18 cellular contexts compared by ENCODE assay signal in the genomic region with DNA sequence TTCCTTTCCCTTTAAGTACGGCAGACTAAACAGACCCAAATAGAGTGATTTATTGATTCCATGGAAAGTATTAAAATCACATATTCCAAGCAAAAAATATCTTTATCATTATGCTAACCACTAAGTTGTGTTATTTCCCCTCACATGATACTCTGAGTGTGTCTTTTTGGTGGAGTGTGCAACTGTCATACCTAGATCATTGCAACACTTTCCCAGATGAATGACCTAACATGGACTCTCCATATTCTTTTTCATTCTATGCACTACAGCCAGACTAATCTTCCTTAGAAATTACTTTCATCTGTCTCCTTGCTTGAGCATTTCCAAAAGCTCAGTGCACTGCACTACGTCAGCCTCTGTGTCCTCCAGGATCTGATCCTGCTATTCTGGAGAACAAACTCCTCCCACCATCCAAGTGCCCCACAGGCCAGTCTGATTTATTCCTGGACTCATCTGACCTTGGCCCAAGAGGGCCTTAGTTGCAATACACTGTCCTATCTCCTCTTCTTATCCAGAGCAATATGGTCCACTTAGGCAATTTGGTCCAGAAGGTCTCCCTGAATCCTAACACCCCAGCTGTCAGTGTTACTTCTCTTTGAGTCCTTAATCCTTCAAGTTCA.
"Had no signal": no experiment of that assay in that cellular context is flagged by ENCODE, and none has a peak within 500 bp of the region (broad histone marks: within the 10 kb centered on the region; RNA-seq: fewer than 3 reads in every experiment).

No MANE protein-coding gene starts in this region.

- ATAC-seq: activated naive CD4-positive, alpha-beta T cell treated with anti-CD3 and anti-CD28 coated beads, Interleukin-2, amount 50 U/mL, for 72 hours; gastrocnemius medialis; right lobe of liver; stimulated activated naive CD8-positive, alpha-beta T cell treated with anti-CD3 and anti-CD28 coated beads, Interleukin-15, amount 100 ng/mL, for 72 hours; T-helper 17 cell had no signal

- H3K9me3 ChIP-seq: gastrocnemius medialis, right lobe of liver, transverse colon had no signal

- H3K27ac ChIP-seq: gastrocnemius medialis, right lobe of liver, skin epidermis, transverse colon had no signal

- H3K27me3 ChIP-seq: gastrocnemius medialis, right lobe of liver, transverse colon had no signal

- H3K4me3 ChIP-seq: gastrocnemius medialis, right lobe of liver, skin epidermis, transverse colon had no signal

- H3K9me3 Mint-ChIP-seq: activated naive CD4-positive, alpha-beta T cell treated with anti-CD3 and anti-CD28 coated beads, Interleukin-2, amount 50 U/mL, for 72 hours; dendritic cell treated with granulocyte-macrophage colony-stimulating factor and Interleukin-4, amounts not matched to agents 40 ng/mL and 50 ng/mL, for 4 days; stimulated activated naive CD8-positive, alpha-beta T cell treated with anti-CD3 and anti-CD28 coated beads, Interleukin-15, amount 100 ng/mL, for 72 hours had no signal

- H3K27me3 Mint-ChIP-seq: dendritic cell treated with granulocyte-macrophage colony-stimulating factor and Interleukin-4, amounts not matched to agents 40 ng/mL and 50 ng/mL, for 4 days; T-helper 17 cell had no signal

- DNase-seq: activated CD4-positive, alpha-beta memory T cell treated with anti-CD3 and anti-CD28 coated beads, Interleukin-2, amount 10 ng/mL, durations not matched to agents 7 days and 5 days; activated CD4-positive, alpha-beta T cell treated with anti-CD3 and anti-CD28 coated beads for 4 hours; activated CD4-positive, CD25-positive, alpha-beta regulatory T cell; activated gamma-delta T cell treated with Interleukin-2 at 50 U/mL for 16 hours; effector CD4-positive, alpha-beta T cell; erythroblast; gastrocnemius medialis; hypothalamus; nephron progenitor cell; right lobe of liver; stimulated activated CD4-positive, alpha-beta T cell treated with anti-CD3 and anti-CD28 coated beads, Interleukin-1b, Interleukin-23, amount 100 ng/mL, for 48 hours; stimulated activated naive CD8-positive, alpha-beta T cell treated with anti-CD3 and anti-CD28 coated beads, Interleukin-15, amount 100 ng/mL, for 72 hours; SW 1271; T-helper 17 cell; transverse colon had no signal

- H3K4me3 Mint-ChIP-seq: activated CD4-positive, alpha-beta memory T cell treated with anti-CD3 and anti-CD28 coated beads, Interleukin-2, amount 10 ng/mL, durations not matched to agents 7 days and 5 days; dendritic cell treated with granulocyte-macrophage colony-stimulating factor and Interleukin-4, amounts not matched to agents 40 ng/mL and 50 ng/mL, for 4 days; nephron progenitor cell; stimulated activated naive CD8-positive, alpha-beta T cell treated with anti-CD3 and anti-CD28 coated beads, Interleukin-15, amount 100 ng/mL, for 72 hours; T-helper 17 cell had no signal

- H3K36me3 ChIP-seq: gastrocnemius medialis, right lobe of liver, transverse colon had no signal

- H3K27ac Mint-ChIP-seq: activated CD4-positive, alpha-beta memory T cell treated with anti-CD3 and anti-CD28 coated beads, Interleukin-2, amount 10 ng/mL, durations not matched to agents 7 days and 5 days; activated naive CD4-positive, alpha-beta T cell treated with anti-CD3 and anti-CD28 coated beads, Interleukin-2, amount 50 U/mL, for 72 hours; dendritic cell treated with granulocyte-macrophage colony-stimulating factor and Interleukin-4, amounts not matched to agents 40 ng/mL and 50 ng/mL, for 4 days; nephron progenitor cell; T-helper 17 cell had no signal

- H3K4me1 ChIP-seq: gastrocnemius medialis, right lobe of liver had no signal
